Comparison of ENCODE assay signal across 27 cellular contexts in the genomic region with DNA sequence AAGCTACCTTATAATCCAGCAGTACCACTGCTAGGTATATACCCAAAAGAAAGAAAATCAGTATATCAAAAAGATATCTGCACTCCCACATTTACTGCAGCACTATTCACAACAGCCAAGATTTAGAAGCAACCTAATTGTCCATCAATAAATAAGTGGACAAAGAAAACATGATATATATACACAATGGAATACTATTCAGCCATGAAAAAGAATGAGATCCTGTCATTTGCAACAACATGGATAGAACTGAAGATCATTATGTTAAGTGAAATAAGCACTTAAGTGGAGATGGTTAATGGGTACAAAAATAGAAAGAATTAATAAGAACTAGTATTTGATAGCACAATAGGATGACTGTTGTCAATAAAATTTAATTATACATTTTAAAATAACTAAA.
"Had no signal": no experiment of that assay in that cellular context is flagged by ENCODE, and none has a peak within 500 bp of the region (broad histone marks: within the 10 kb centered on the region; RNA-seq: fewer than 3 reads in every experiment).

No MANE protein-coding gene starts in this region.

- FAIRE-seq: urothelium cell line had no signal

- DNase-seq: stimulated activated CD4-positive, alpha-beta T cell treated with anti-CD3 and anti-CD28 coated beads, Interleukin-2, amount 100 ng/mL, for 48 hours; stimulated activated CD4-positive, alpha-beta T cell treated with anti-CD3 and anti-CD28 coated beads, Interleukin-4, amount 100 ng/mL, for 1 hour; stimulated activated CD4-positive, alpha-beta T cell treated with anti-CD3 and anti-CD28 coated beads, Interleukin-4, amount 100 ng/mL, for 24 hours; stimulated activated CD4-positive, alpha-beta T cell treated with anti-CD3 and anti-CD28 coated beads, Interleukin-4, amount 100 ng/mL, for 4 hours; stimulated activated CD8-positive, alpha-beta memory T cell treated with anti-CD3 and anti-CD28 coated beads, Interleukin-4, amount 100 ng/mL, for 48 hours; stimulated activated naive B cell treated with anti-CD40 and anti-IgM and Interleukin-4, amounts not matched to agents 10 μg/mL and 1 μg/mL and 100 μg/mL, for 72 hours; stimulated activated naive CD4-positive, alpha-beta T cell; stimulated activated naive CD4-positive, alpha-beta T cell treated with Interleukin-2 at 50 U/mL for 16 hours; stimulated activated naive CD8-positive, alpha-beta T cell treated with anti-CD3 and anti-CD28 coated beads, Interleukin-15, amount 100 ng/mL, for 72 hours; stimulated activated naive CD8-positive, alpha-beta T cell treated with anti-CD3 and anti-CD28 coated beads, Interleukin-15, Interleukin-2, amounts not matched to agents 100 U/mL and 50 U/mL, for 24 hours; stomach; substantia nigra; testis; thyroid gland; tibial artery; transverse colon; trophoblast cell; upper lobe of left lung; upper lobe of right lung; uterus had no signal

- H3K36me3 ChIP-seq: stomach, suprapubic skin, thoracic aorta, thyroid gland, tibial artery, tibial nerve, transverse colon, upper lobe of left lung, upper lobe of right lung, uterus, vagina had no signal

- H3K27ac ChIP-seq: stomach, suprapubic skin, testis, thoracic aorta, thyroid gland, tibial artery, tibial nerve, transverse colon, upper lobe of left lung, upper lobe of right lung, uterus, vagina had no signal

- H3K9me3 ChIP-seq: testis, thyroid gland, upper lobe of right lung, uterus, vagina had no signal

- H3K4me1 ChIP-seq: stomach, suprapubic skin, testis, thyroid gland, tibial artery, tibial nerve, transverse colon, upper lobe of left lung, upper lobe of right lung, uterus, vagina had no signal

- H3K27me3 ChIP-seq: stomach, suprapubic skin, testis, thyroid gland, tibial artery, tibial nerve, transverse colon, upper lobe of left lung, upper lobe of right lung, uterus, vagina had no signal

- ATAC-seq: stimulated activated effector memory CD8-positive, alpha-beta T cell treated with anti-CD3 and anti-CD28 coated beads, Interleukin-12 subunit alpha, Interleukin-12 subunit beta, amount 100 ng/mL, for 72 hours; stimulated activated memory B cell treated with anti-CD40 and anti-IgM and Interleukin-4, amounts not matched to agents 10 μg/mL and 1 μg/mL and 100 μg/mL, for 72 hours; stimulated activated naive B cell treated with anti-CD40 and anti-IgM and Interleukin-4, amounts not matched to agents 10 μg/mL and 1 μg/mL and 100 μg/mL, for 72 hours; stimulated activated naive CD8-positive, alpha-beta T cell treated with anti-CD3 and anti-CD28 coated beads, Interleukin-15, amount 100 ng/mL, for 72 hours; stimulated activated naive CD8-positive, alpha-beta T cell treated with anti-CD3 and anti-CD28 coated beads, Interleukin-15, Interleukin-2, amounts not matched to agents 100 U/mL and 50 U/mL, for 24 hours; upper lobe of right lung had no signal

- H3K4me3 ChIP-seq: stomach, suprapubic skin, testis, thoracic aorta, thyroid gland, tibial artery, tibial nerve, transverse colon, upper lobe of left lung, upper lobe of right lung, uterus, vagina had no signal
